ENCODE assay signal across 8 cellular contexts in the genomic region with DNA sequence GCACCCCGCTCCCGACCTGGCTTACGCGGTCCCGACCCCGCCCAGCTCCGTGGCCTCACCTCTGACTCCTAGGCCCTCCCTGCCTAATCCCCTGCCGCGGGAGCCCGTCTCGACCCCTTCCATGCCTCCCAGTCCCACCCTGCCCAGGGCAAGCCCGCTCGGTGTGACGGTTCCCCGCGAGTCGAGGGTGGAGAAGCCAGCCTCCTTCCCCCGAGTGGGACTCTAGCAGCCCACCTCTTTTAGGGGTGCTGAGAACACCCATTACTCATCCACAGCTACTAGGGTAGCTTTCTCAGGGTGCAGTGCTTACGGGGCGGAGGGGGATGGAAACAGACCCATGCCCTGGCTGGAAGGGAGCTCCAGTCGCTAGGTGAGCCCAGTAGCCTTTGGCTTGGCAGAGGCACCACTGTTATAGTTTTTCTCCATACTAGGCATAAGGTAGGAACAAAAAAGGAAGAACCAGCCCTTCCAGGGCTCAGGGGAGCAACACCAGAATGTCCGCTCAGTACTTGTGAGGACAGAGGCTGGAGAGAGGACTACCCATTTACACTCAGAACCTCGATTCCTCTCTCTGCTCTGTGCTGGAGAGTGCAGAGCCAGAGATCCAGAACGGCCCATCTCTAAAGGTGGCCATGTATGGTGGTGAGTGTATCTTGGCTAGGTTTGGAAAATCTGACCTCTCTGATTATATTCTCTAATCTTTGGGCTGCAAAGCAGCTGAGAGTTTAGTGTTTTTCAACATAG. TPM values are rescaled to one million over a fixed set of nuclear protein-coding genes. Genes with fewer than 3 reads are reported as not detected.
DNase-seq lines count a peak whose midpoint lies in the region; ATAC-seq lines count a peak whose summit lies in the region.

No MANE protein-coding gene starts in this region.

- DNase-seq in stimulated activated CD4-positive, alpha-beta T cell treated with anti-CD3 and anti-CD28 coated beads, Interleukin-12 subunit alpha, Interleukin-12 subunit beta, amount 100 ng/mL, for 4 hours = peak; percentile 46
- DNase-seq in stimulated activated CD4-positive, alpha-beta T cell treated with anti-CD3 and anti-CD28 coated beads, Interleukin-4, amount 100 ng/mL, for 4 hours = no peak
- DNase-seq in T-helper 2 cell treated with Interferon-gamma antibody and Interleukin-4, amounts not matched to agents 5 μg/mL and 100 μg/mL, for 36 hours (ENCODE audit: low spot score) = no peak
- no peak for DNase-seq in epithelial cell of prostate (ENCODE audit: low read depth, low spot score)
- DNase-seq in naive B cell = no peak
- no peak for DNase-seq in AG08395 (ENCODE audit: low spot score)
- no peak for DNase-seq in UCSD-AML1 (lab: John Stamatoyannopoulos, UW; ENCODE audit: unreplicated experiment)

- H3K27ac Mint-ChIP-seq in T-helper 2 cell treated with Interferon-gamma antibody and Interleukin-4, amounts not matched to agents 5 μg/mL and 100 μg/mL, for 36 hours = peak overlapping the region; percentile 86
- H3K27ac Mint-ChIP-seq in naive B cell = peak overlapping the region; percentile 77 to 100 (median 90)

- H3K4me3 Mint-ChIP-seq in T-helper 2 cell treated with Interferon-gamma antibody and Interleukin-4, amounts not matched to agents 5 μg/mL and 100 μg/mL, for 36 hours = peak overlapping the region; percentile 88
- peak overlapping the region; percentile 87 to 97 (median 92) for H3K4me3 Mint-ChIP-seq in naive B cell

- no peaks in the 10 kb centered on the region for H3K9me3 Mint-ChIP-seq in T-helper 2 cell treated with Interferon-gamma antibody and Interleukin-4, amounts not matched to agents 5 μg/mL and 100 μg/mL, for 36 hours
- peaks cover 0 to 11% (median 2%) of the 10 kb centered on the region in 7 donors for H3K9me3 Mint-ChIP-seq in naive B cell

- H3K27ac ChIP-seq in epithelial cell of prostate = peak overlapping the region; percentile 76

- H3K36me3 Mint-ChIP-seq in T-helper 2 cell treated with Interferon-gamma antibody and Interleukin-4, amounts not matched to agents 5 μg/mL and 100 μg/mL, for 36 hours (ENCODE audit: low read depth) = peaks cover 30% of the 10 kb centered on the region
- peaks cover 18 to 22% of the 10 kb centered on the region in 2 donors for H3K36me3 Mint-ChIP-seq in naive B cell

- ATAC-seq in naive B cell (ENCODE audit: low read depth in 2 of 2) (no peak), HG03342 (IDR thresholded peaks at IDR 0.05; ENCODE audit: unreplicated experiment) (no peak)

- H3K4me1 Mint-ChIP-seq in T-helper 2 cell treated with Interferon-gamma antibody and Interleukin-4, amounts not matched to agents 5 μg/mL and 100 μg/mL, for 36 hours (ENCODE audit: low read depth) = peaks cover 27% of the 10 kb centered on the region
- peaks cover 20 to 34% (median 22%) of the 10 kb centered on the region in 3 donors for H3K4me1 Mint-ChIP-seq in naive B cell

- H3K27me3 Mint-ChIP-seq in T-helper 2 cell treated with Interferon-gamma antibody and Interleukin-4, amounts not matched to agents 5 μg/mL and 100 μg/mL, for 36 hours (ENCODE audit: low read depth) = peaks cover 7% of the 10 kb centered on the region
- peaks cover 0 to 12% (median 11%) of the 10 kb centered on the region in 3 donors for H3K27me3 Mint-ChIP-seq in naive B cell

RNA-seq across cellular contexts. Expression of gene AGBL5, which starts 0.6 kb away (rescaled TPM):
- polyA plus RNA-seq in naive B cell (ENCODE audit: low read depth in 6 of 6) = 10 to 100 TPM in 3 of 6 donors, 1 to 10 TPM in 3; 7.8 to 11.6 (median 10.1) TPM

RNA-seq across cellular contexts. Expression of gene TMEM214, which starts 19.3 kb away (rescaled TPM):
- 10 to 100 TPM; 16.6 to 32.9 (median 24.6) TPM for polyA plus RNA-seq in naive B cell (ENCODE audit: low read depth in 6 of 6)

RNA-seq across cellular contexts. Expression of gene OST4, which starts 19.4 kb away (rescaled TPM):
- 100 to 1,000 TPM; 594 to 733 (median 606) TPM for polyA plus RNA-seq in naive B cell (ENCODE audit: low read depth in 6 of 6)

RNA-seq across cellular contexts. Expression of gene EMILIN1, which starts 26.3 kb away (rescaled TPM):
- 1 to 10 TPM in 2 of 6 donors, under 1 TPM in 4; 0.28 to 1.1 (median 0.77) TPM for polyA plus RNA-seq in naive B cell (ENCODE audit: low read depth in 6 of 6)

RNA-seq across cellular contexts. Expression of gene KHK, which starts 34.5 kb away (rescaled TPM):
- polyA plus RNA-seq in naive B cell (ENCODE audit: low read depth in 6 of 6) = 1 to 10 TPM; 3.3 to 8.9 (median 5.6) TPM
